Comparison of ENCODE assay signal across 6 cellular contexts in genomic region chr11:126268361-126268707, GRCh38. TPM values are rescaled to one million over a fixed set of nuclear protein-coding genes. Genes with fewer than 3 reads are reported as not detected.
DNase-seq lines count a peak whose midpoint lies in the region; TF ChIP-seq lines count a peak whose summit lies in the region.

No MANE protein-coding gene starts in this region.

- peak overlapping the region; percentile 85 for H3K27ac ChIP-seq in osteoblast (ENCODE audit: low read depth, low read length)

- peak overlapping the region; percentile 81 for H2AFZ ChIP-seq in osteoblast (ENCODE audit: low read length)

- H3K27me3 ChIP-seq in osteoblast (ENCODE audit: insufficient read depth, low read length), result no peaks in the 10 kb centered on the region

- H3K79me2 ChIP-seq in osteoblast (ENCODE audit: insufficient read depth, low read length), result peaks cover 48% of the 10 kb centered on the region

- H4K20me1 ChIP-seq in osteoblast (ENCODE audit: insufficient read depth, low read length), result no peaks in the 10 kb centered on the region

- H3K36me3 ChIP-seq in osteoblast (ENCODE audit: insufficient read depth, low read length), result peaks cover 44% of the 10 kb centered on the region

- TF ChIP-seq CTCF in cardiac fibroblast (IDR thresholded peaks at IDR 0.05; ENCODE audit: low read depth, low read length), result no peak
- TF ChIP-seq CTCF in osteoblast (IDR thresholded peaks at IDR 0.05; ENCODE audit: extremely low read depth, low read depth, low read length), result no peak

- DNase-seq in stimulated activated CD4-positive, alpha-beta T cell treated with anti-CD3 and anti-CD28 coated beads, Interleukin-15, amount 100 ng/mL, for 24 hours, result peak; percentile 16
- no peak for DNase-seq in stimulated activated CD4-positive, alpha-beta T cell treated with anti-CD3 and anti-CD28 coated beads, Interleukin-4, amount 100 ng/mL, for 24 hours
- DNase-seq in cardiac fibroblast (ENCODE audit: low read depth in 2 of 2) (no peak), osteoblast (ENCODE audit: insufficient read length, low spot score, missing footprints) (peak; percentile 93), NCI-H446 treated with DMSO at 0.1 percent for 48 hours (lab: John Stamatoyannopoulos, UW) (no peak), MV-4-11 (lab: John Stamatoyannopoulos, UW) (no peak)

- H3K4me1 ChIP-seq in osteoblast (ENCODE audit: insufficient read depth, low read length), result peaks cover 16% of the 10 kb centered on the region

- peak overlapping the region; percentile 94 for H3K4me2 ChIP-seq in osteoblast (ENCODE audit: insufficient read depth, low read length)

- peak overlapping the region; percentile 84 to 97 for H3K4me3 ChIP-seq in cardiac fibroblast (replicated peaks in 1 of 2; ENCODE audit: low read depth in 2 of 2, low read length in 2 of 2)
- peak overlapping the region; percentile 86 for H3K4me3 ChIP-seq in osteoblast (ENCODE audit: insufficient read depth, low read length)

- no peaks in the 10 kb centered on the region for H3K9me3 ChIP-seq in osteoblast (ENCODE audit: low read depth, low read length)

RNA-seq across cellular contexts. Expression of gene SRPRA, which starts 0.4 kb away (rescaled TPM):
- 94.6 and 99.5 TPM in 2 replicates for total RNA-seq in osteoblast

RNA-seq across cellular contexts. Expression of gene FOXRED1, which starts 0.6 kb away (rescaled TPM):
- total RNA-seq in osteoblast, result 8.3 and 11.6 TPM in 2 replicates

RNA-seq across cellular contexts. Expression of gene TIRAP, which starts 14.6 kb away (rescaled TPM):
- 9.8 and 10.6 TPM in 2 replicates for total RNA-seq in osteoblast

RNA-seq across cellular contexts. Expression of gene DCPS, which starts 35.5 kb away (rescaled TPM):
- 8.3 TPM in 2 replicates for total RNA-seq in osteoblast

RNA-seq across cellular contexts. Expression of gene FAM118B, which starts 56.8 kb away (rescaled TPM):
- 29.5 and 30.4 TPM in 2 replicates for total RNA-seq in osteoblast

Comparison
In these comparisons a context has a peak if more than half of its experiments do, and no peak if none do; other contexts are left out.
1. DNase-seq: peak in stimulated activated CD4-positive, alpha-beta T cell treated with anti-CD3 and anti-CD28 coated beads, Interleukin-15, amount 100 ng/mL, for 24 hours (single experiment) and osteoblast (single experiment); none in stimulated activated CD4-positive, alpha-beta T cell treated with anti-CD3 and anti-CD28 coated beads, Interleukin-4, amount 100 ng/mL, for 24 hours (single experiment), cardiac fibroblast (0 of 2), NCI-H446 treated with DMSO at 0.1 percent for 48 hours (single experiment) and MV-4-11 (single experiment).